Comparison of ENCODE assay signal across 1 cellular context in genomic region chr7:134893920-134894319, GRCh38.
TF ChIP-seq lines count a peak whose summit lies in the region.

No MANE protein-coding gene starts in this region.

TF ChIP-seq in SK-N-SH, 30 proteins besides CTCF, POLR2A, EP300 and RAD21 (continued from another document):
- TF ChIP-seq TEAD4 (IDR thresholded peaks at IDR 0.05; ENCODE audit: borderline replicate concordance, insufficient read depth): no peak
- TF ChIP-seq TAF1 (IDR thresholded peaks at IDR 0.05; ENCODE audit: borderline replicate concordance, low read depth, low read length): no peak
- no peak for TF ChIP-seq RXRA (IDR thresholded peaks at IDR 0.05; ENCODE audit: borderline replicate concordance, low read depth)
- no peak for TF ChIP-seq PBX3 (IDR thresholded peaks at IDR 0.05)
- no peak for TF ChIP-seq EZH2phosphoT487 (IDR thresholded peaks at IDR 0.05; ENCODE audit: borderline replicate concordance, low read depth)
- no peak for TF ChIP-seq FOSL2 (IDR thresholded peaks at IDR 0.05; ENCODE audit: borderline replicate concordance, low read depth)
- TF ChIP-seq FOXM1 (IDR thresholded peaks at IDR 0.05; ENCODE audit: low read depth): no peak
- no peak for TF ChIP-seq NRF1 (IDR thresholded peaks at IDR 0.05; ENCODE audit: low read depth, low read length)
- TF ChIP-seq RCOR1 (IDR thresholded peaks at IDR 0.05; ENCODE audit: low read length): no peak
- no peak for TF ChIP-seq YY1 (IDR thresholded peaks at IDR 0.05; ENCODE audit: low read depth)
- no peak for TF ChIP-seq MAX (IDR thresholded peaks at IDR 0.05; ENCODE audit: low read depth)
